17 cellular contexts compared by ENCODE assay signal in genomic region chr3:86986666-86987420, GRCh38. TPM values are rescaled to one million over a fixed set of nuclear protein-coding genes. Genes with fewer than 3 reads are reported as not detected.
A peak's percentile ranks its signal among the peaks of the same experiment; 100 is the strongest.
DNase-seq lines count a peak whose midpoint lies in the region; ATAC-seq and TF ChIP-seq lines count a peak whose summit lies in the region.
"Had no signal": no experiment of that assay in that cellular context is flagged by ENCODE, and none has a peak within 500 bp of the region (broad histone marks: within the 10 kb centered on the region; RNA-seq: fewer than 3 reads in every experiment).

No MANE protein-coding gene starts in this region.

- H3K4me1 ChIP-seq in subcutaneous abdominal adipose tissue (ENCODE audit: control insufficient read depth in 5 of 5, insufficient read depth in 5 of 5, low read length in 5 of 5) = peaks cover 2 to 69% (median 32%) of the 10 kb centered on the region in 5 donors

- POLR2A ChIA-PET in MCF 10A (lab: Yijun Ruan, JAX) = interaction anchor here (0.6 to 2.4 kb wide), 9 partner anchors 9 to 188 kb away, joined by 3 to 8 read pairs (median 5); no protein-coding TSS in a partner anchor

- no TSS peak for BruUV-seq in MCF 10A (replicated peaks; lab: Mats Ljungman, UMichigan)

- CTCF ChIA-PET in MCF 10A (lab: Yijun Ruan, JAX) = interaction anchor here (1.3 kb wide), 1 partner anchor 48 kb away, joined by 4 read pairs; no protein-coding TSS in a partner anchor
- CTCF ChIA-PET in activated naive CD4-positive, alpha-beta T cell treated with anti-CD3 and anti-CD28 coated beads for 36 hours (lab: Charles Lee) = interaction anchor here (0.6 kb wide), 1 partner anchor 345 kb away, joined by 3 read pairs; no protein-coding TSS in a partner anchor

- intact Hi-C loops in MCF 10A (cut with micrococcal nuclease) = no loop called here
- intact Hi-C loops in activated naive CD4-positive, alpha-beta T cell treated with anti-CD3 and anti-CD28 coated beads for 36 hours (cut with micrococcal nuclease) = no loop called here

- no peaks in the 10 kb centered on the region for H3K9me3 Mint-ChIP-seq in MCF 10A (ENCODE audit: unreplicated experiment)
- H3K9me3 Mint-ChIP-seq in nephron progenitor cell = no peaks in the 10 kb centered on the region
- no peaks in the 10 kb centered on the region for H3K9me3 Mint-ChIP-seq in activated T-cell treated with anti-CD3 and anti-CD28 coated beads, Interleukin-2, amount 50 U/mL, for 72 hours
- H3K9me3 Mint-ChIP-seq in activated naive CD4-positive, alpha-beta T cell treated with anti-CD3 and anti-CD28 coated beads for 36 hours = no peaks in the 10 kb centered on the region
- H3K9me3 Mint-ChIP-seq: GM23338; stimulated activated effector memory CD8-positive, alpha-beta T cell treated with anti-CD3 and anti-CD28 coated beads, Interleukin-12 subunit alpha, Interleukin-12 subunit beta, amount 100 ng/mL, for 72 hours; T-helper 1 cell treated with Interleukin-12 subunit alpha and Interleukin-12 subunit beta and Interleukin-4 antibody, amounts not matched to agents 30 μg/mL and 1 μg/mL, for 36 hours had no signal

- peak overlapping the region; percentile 82 for H3K4me3 Mint-ChIP-seq in MCF 10A (ENCODE audit: unreplicated experiment)
- H3K4me3 Mint-ChIP-seq in nephron progenitor cell = no peak overlapping the region
- no peak overlapping the region for H3K4me3 Mint-ChIP-seq in activated T-cell treated with anti-CD3 and anti-CD28 coated beads, Interleukin-2, amount 50 U/mL, for 72 hours
- no peak overlapping the region for H3K4me3 Mint-ChIP-seq in activated naive CD4-positive, alpha-beta T cell treated with anti-CD3 and anti-CD28 coated beads for 36 hours
- H3K4me3 Mint-ChIP-seq: GM23338; stimulated activated effector memory CD8-positive, alpha-beta T cell treated with anti-CD3 and anti-CD28 coated beads, Interleukin-12 subunit alpha, Interleukin-12 subunit beta, amount 100 ng/mL, for 72 hours; T-helper 1 cell treated with Interleukin-12 subunit alpha and Interleukin-12 subunit beta and Interleukin-4 antibody, amounts not matched to agents 30 μg/mL and 1 μg/mL, for 36 hours had no signal

- no peaks in the 10 kb centered on the region for H3K27me3 Mint-ChIP-seq in MCF 10A (ENCODE audit: insufficient read depth, unreplicated experiment)
- H3K27me3 Mint-ChIP-seq in nephron progenitor cell (ENCODE audit: low read depth, poor library complexity) = peaks cover 39% of the 10 kb centered on the region
- H3K27me3 Mint-ChIP-seq in activated T-cell treated with anti-CD3 and anti-CD28 coated beads, Interleukin-2, amount 50 U/mL, for 72 hours (ENCODE audit: low read depth) = peaks cover 24% of the 10 kb centered on the region
- peaks cover 22% of the 10 kb centered on the region for H3K27me3 Mint-ChIP-seq in activated naive CD4-positive, alpha-beta T cell treated with anti-CD3 and anti-CD28 coated beads for 36 hours (ENCODE audit: low read depth)

- ATAC-seq in activated T-cell treated with anti-CD3 and anti-CD28 coated beads, Interleukin-2, amount 50 U/mL, for 72 hours (replicated peaks in 1 of 2) = no peak
- ATAC-seq: GM23338; PC-3; stimulated activated effector memory CD8-positive, alpha-beta T cell treated with anti-CD3 and anti-CD28 coated beads, Interleukin-12 subunit alpha, Interleukin-12 subunit beta, amount 100 ng/mL, for 72 hours had no signal

- DNase-seq in HCEC 1CT = peak; percentile 64
- peak; percentile 60 for DNase-seq in MCF 10A (ENCODE audit: unreplicated experiment)
- peak; percentile 67 for DNase-seq in iris pigment epithelial cell (ENCODE audit: low read depth)
- DNase-seq in nephron progenitor cell = no peak
- DNase-seq in activated T-cell treated with anti-CD3 and anti-CD28 coated beads, Interleukin-2, amount 50 U/mL, for 72 hours = no peak
- DNase-seq in activated naive CD4-positive, alpha-beta T cell treated with anti-CD3 and anti-CD28 coated beads for 36 hours = no peak
- no peak for DNase-seq in activated naive CD4-positive, alpha-beta T cell treated with Interleukin-2 at 50 U/mL for 16 hours
- DNase-seq: activated T-cell treated with anti-CD3 and anti-CD28 coated beads, Interleukin-2, amount 50 U/mL, for 48 hours; C1 segment of cervical spinal cord; DND-41; PC-3; stimulated activated CD4-positive, alpha-beta T cell treated with anti-CD3 and anti-CD28 coated beads, Interleukin-2, amount 100 ng/mL, for 48 hours had no signal

- H3K4me3 ChIP-seq in subcutaneous abdominal adipose tissue (ENCODE audit: low read depth in 1 of 5, low read length in 5 of 5) = peak overlapping the region in 3 of 5 donors; percentile 16 to 51 (median 44)
- H3K4me3 ChIP-seq: GM23338 had no signal

- H3K9me3 ChIP-seq in subcutaneous abdominal adipose tissue (ENCODE audit: control insufficient read depth in 5 of 5, low read length in 5 of 5) = no peaks in the 10 kb centered on the region

- peak overlapping the region in 2 of 5 donors; percentile 53 to 86 for H3K9ac ChIP-seq in subcutaneous abdominal adipose tissue (ENCODE audit: low read length in 5 of 5)

- H3K27ac ChIP-seq in subcutaneous abdominal adipose tissue (ENCODE audit: low read depth, low read length) = peak overlapping the region; percentile 96

- H3K36me3 Mint-ChIP-seq in MCF 10A (ENCODE audit: insufficient read depth, unreplicated experiment) (peaks cover 5% of the 10 kb centered on the region), nephron progenitor cell (ENCODE audit: low read depth) (no peaks in the 10 kb centered on the region)
- H3K36me3 Mint-ChIP-seq in activated T-cell treated with anti-CD3 and anti-CD28 coated beads, Interleukin-2, amount 50 U/mL, for 72 hours (ENCODE audit: insufficient read depth in 2 of 2) = no peaks in the 10 kb centered on the region
- H3K36me3 Mint-ChIP-seq in activated naive CD4-positive, alpha-beta T cell treated with anti-CD3 and anti-CD28 coated beads for 36 hours (ENCODE audit: low read depth) = no peaks in the 10 kb centered on the region
- H3K36me3 Mint-ChIP-seq: stimulated activated effector memory CD8-positive, alpha-beta T cell treated with anti-CD3 and anti-CD28 coated beads, Interleukin-12 subunit alpha, Interleukin-12 subunit beta, amount 100 ng/mL, for 72 hours had no signal

- H3K36me3 ChIP-seq in subcutaneous abdominal adipose tissue (ENCODE audit: control insufficient read depth in 5 of 5, insufficient read depth in 5 of 5, low read length in 5 of 5) = no peaks in the 10 kb centered on the region

- H3K27ac Mint-ChIP-seq in MCF 10A (ENCODE audit: low read depth, unreplicated experiment) (peak overlapping the region; percentile 78), nephron progenitor cell (no peak overlapping the region)
- no peak overlapping the region for H3K27ac Mint-ChIP-seq in activated T-cell treated with anti-CD3 and anti-CD28 coated beads, Interleukin-2, amount 50 U/mL, for 72 hours
- no peak overlapping the region for H3K27ac Mint-ChIP-seq in activated naive CD4-positive, alpha-beta T cell treated with anti-CD3 and anti-CD28 coated beads for 36 hours
- H3K27ac Mint-ChIP-seq: GM23338; progenitor cell of endocrine pancreas; stimulated activated effector memory CD8-positive, alpha-beta T cell treated with anti-CD3 and anti-CD28 coated beads, Interleukin-12 subunit alpha, Interleukin-12 subunit beta, amount 100 ng/mL, for 72 hours; T-helper 1 cell treated with Interleukin-12 subunit alpha and Interleukin-12 subunit beta and Interleukin-4 antibody, amounts not matched to agents 30 μg/mL and 1 μg/mL, for 36 hours had no signal

- TF ChIP-seq CTCF in MCF 10A (IDR thresholded peaks at IDR 0.05; ENCODE audit: unreplicated experiment) (no peak), nephron progenitor cell (IDR thresholded peaks at IDR 0.05) (no peak)

- peaks cover 0 to 5% (median 0%) of the 10 kb centered on the region in 5 donors for H3K27me3 ChIP-seq in subcutaneous abdominal adipose tissue (ENCODE audit: control insufficient read depth in 5 of 5, insufficient read depth in 4 of 5, low read length in 5 of 5)

- H3K4me1 Mint-ChIP-seq in MCF 10A (ENCODE audit: insufficient read depth, unreplicated experiment) (peaks cover 22% of the 10 kb centered on the region), nephron progenitor cell (peaks cover 10% of the 10 kb centered on the region)
- no peaks in the 10 kb centered on the region for H3K4me1 Mint-ChIP-seq in activated T-cell treated with anti-CD3 and anti-CD28 coated beads, Interleukin-2, amount 50 U/mL, for 72 hours (ENCODE audit: low read depth)
- H3K4me1 Mint-ChIP-seq in activated naive CD4-positive, alpha-beta T cell treated with anti-CD3 and anti-CD28 coated beads for 36 hours (ENCODE audit: low read depth) = peaks cover 3% of the 10 kb centered on the region
- H3K4me1 Mint-ChIP-seq: stimulated activated effector memory CD8-positive, alpha-beta T cell treated with anti-CD3 and anti-CD28 coated beads, Interleukin-12 subunit alpha, Interleukin-12 subunit beta, amount 100 ng/mL, for 72 hours had no signal

RNA-seq across cellular contexts. Expression of gene VGLL3, which starts 4.1 kb away (rescaled TPM):
- total RNA-seq in MCF 10A (2022) = 6.3 and 12.2 TPM in 2 replicates
- total RNA-seq in activated T-cell treated with anti-CD3 and anti-CD28 coated beads, Interleukin-2, amount 50 U/mL, for 72 hours = not detected
- total RNA-seq in activated naive CD4-positive, alpha-beta T cell treated with anti-CD3 and anti-CD28 coated beads for 36 hours = not detected

Comparison
In these comparisons a context has a peak if more than half of its experiments do, and no peak if none do; other contexts are left out.
1. DNase-seq: peak in HCEC 1CT (single experiment), MCF 10A (single experiment) and iris pigment epithelial cell (single experiment); none in nephron progenitor cell (single experiment), activated T-cell treated with anti-CD3 and anti-CD28 coated beads, Interleukin-2, amount 50 U/mL, for 72 hours (0 of 2), activated naive CD4-positive, alpha-beta T cell treated with anti-CD3 and anti-CD28 coated beads for 36 hours (single experiment) and activated naive CD4-positive, alpha-beta T cell treated with Interleukin-2 at 50 U/mL for 16 hours (single experiment).